In genomic region chr2:207836526-207837133, GRCh38 we compare ENCODE assay signal across 13 cellular contexts.
DNase-seq lines count a peak whose midpoint lies in the region; ATAC-seq and TF ChIP-seq lines count a peak whose summit lies in the region.
"Had no signal": no experiment of that assay in that cellular context is flagged by ENCODE, and none has a peak within 500 bp of the region (broad histone marks: within the 10 kb centered on the region; RNA-seq: fewer than 3 reads in every experiment).

No MANE protein-coding gene starts in this region.

- POLR2A ChIA-PET in activated CD4-positive, alpha-beta T cell treated with anti-CD3 and anti-CD28 coated beads for 36 hours (lab: Charles Lee): no interaction called here

- ATAC-seq in GM23338 (peak; percentile 63), GM18520 (IDR thresholded peaks at IDR 0.05; ENCODE audit: unreplicated experiment) (no peak)
- ATAC-seq in activated CD4-positive, alpha-beta T cell treated with anti-CD3 and anti-CD28 coated beads for 36 hours: no peak
- ATAC-seq: stimulated activated naive B cell treated with anti-CD40 and anti-IgM and Interleukin-4, amounts not matched to agents 10 μg/mL and 1 μg/mL and 100 μg/mL, for 72 hours had no signal

- H3K4me3 Mint-ChIP-seq in GM23338: no peak overlapping the region
- H3K4me3 Mint-ChIP-seq in activated T-cell treated with anti-CD3 and anti-CD28 coated beads, Interleukin-2, amount 50 U/mL, for 24 hours: no peak overlapping the region
- H3K4me3 Mint-ChIP-seq in activated CD4-positive, alpha-beta T cell treated with anti-CD3 and anti-CD28 coated beads for 36 hours: no peak overlapping the region
- H3K4me3 Mint-ChIP-seq: activated naive CD4-positive, alpha-beta T cell treated with anti-CD3 and anti-CD28 coated beads for 36 hours; stimulated activated naive B cell treated with anti-CD40 and anti-IgM and Interleukin-4, amounts not matched to agents 10 μg/mL and 1 μg/mL and 100 μg/mL, for 72 hours had no signal

- H3K9me3 Mint-ChIP-seq in GM23338: no peaks in the 10 kb centered on the region
- H3K9me3 Mint-ChIP-seq in activated T-cell treated with anti-CD3 and anti-CD28 coated beads, Interleukin-2, amount 50 U/mL, for 24 hours: no peaks in the 10 kb centered on the region
- H3K9me3 Mint-ChIP-seq in activated CD4-positive, alpha-beta T cell treated with anti-CD3 and anti-CD28 coated beads for 36 hours (ENCODE audit: low read depth): no peaks in the 10 kb centered on the region
- H3K9me3 Mint-ChIP-seq: activated naive CD4-positive, alpha-beta T cell treated with anti-CD3 and anti-CD28 coated beads for 36 hours; stimulated activated naive B cell treated with anti-CD40 and anti-IgM and Interleukin-4, amounts not matched to agents 10 μg/mL and 1 μg/mL and 100 μg/mL, for 72 hours had no signal

- H3K9me3 ChIP-seq in ascending aorta: no peaks in the 10 kb centered on the region
- H3K9me3 ChIP-seq: breast epithelium had no signal

- CTCF ChIA-PET in activated CD4-positive, alpha-beta T cell treated with anti-CD3 and anti-CD28 coated beads for 36 hours (lab: Charles Lee): interaction anchor here (0.5 kb wide), 1 partner anchor 219 kb away, joined by 4 read pairs; no protein-coding TSS in a partner anchor

- no peak overlapping the region; the same call in 1 of the 2 replicates for H3K27ac Mint-ChIP-seq in GM23338
- no peak overlapping the region for H3K27ac Mint-ChIP-seq in activated T-cell treated with anti-CD3 and anti-CD28 coated beads, Interleukin-2, amount 50 U/mL, for 24 hours
- no peak overlapping the region for H3K27ac Mint-ChIP-seq in activated CD4-positive, alpha-beta T cell treated with anti-CD3 and anti-CD28 coated beads for 36 hours
- H3K27ac Mint-ChIP-seq: activated naive CD4-positive, alpha-beta T cell treated with anti-CD3 and anti-CD28 coated beads for 36 hours; stimulated activated naive B cell treated with anti-CD40 and anti-IgM and Interleukin-4, amounts not matched to agents 10 μg/mL and 1 μg/mL and 100 μg/mL, for 72 hours had no signal

- H3K27ac ChIP-seq in GM23338 (ENCODE audit: low read depth): no peak overlapping the region
- H3K27ac ChIP-seq in ascending aorta: no peak overlapping the region
- H3K27ac ChIP-seq: breast epithelium had no signal

- H3K79me2 ChIP-seq in GM23338 (replicated peaks; ENCODE audit: insufficient read depth): no peaks in the 10 kb centered on the region

- intact Hi-C loops in ascending aorta (cut with DNase I): no loop called here
- intact Hi-C loops in activated CD4-positive, alpha-beta T cell treated with anti-CD3 and anti-CD28 coated beads for 36 hours (cut with DNase I, micrococcal nuclease): no loop called here

- H3K27me3 ChIP-seq in GM23338 (ENCODE audit: insufficient read depth): no peaks in the 10 kb centered on the region
- H3K27me3 ChIP-seq in ascending aorta: no peaks in the 10 kb centered on the region
- H3K27me3 ChIP-seq: breast epithelium had no signal

- H3K4me1 Mint-ChIP-seq in GM23338: peaks cover 29% of the 10 kb centered on the region
- H3K4me1 Mint-ChIP-seq in activated T-cell treated with anti-CD3 and anti-CD28 coated beads, Interleukin-2, amount 50 U/mL, for 24 hours (ENCODE audit: low read depth): peaks cover 11% of the 10 kb centered on the region
- H3K4me1 Mint-ChIP-seq in activated CD4-positive, alpha-beta T cell treated with anti-CD3 and anti-CD28 coated beads for 36 hours: peaks cover 6% of the 10 kb centered on the region

- DNase-seq in GM23338 (ENCODE audit: low spot score) (peak; percentile 49), cerebellum (ENCODE audit: low spot score) (peak; percentile 38), islet precursor cell (peak; percentile 81), retina (peak; percentile 51), ascending aorta (ENCODE audit: low spot score in 2 of 2) (no peak)
- DNase-seq in activated T-cell treated with anti-CD3 and anti-CD28 coated beads, Interleukin-2, amount 50 U/mL, for 24 hours: no peak
- DNase-seq in activated CD4-positive, alpha-beta T cell treated with anti-CD3 and anti-CD28 coated beads for 36 hours: no peak
- DNase-seq: activated naive CD4-positive, alpha-beta T cell treated with anti-CD3 and anti-CD28 coated beads for 36 hours; NCI-H1930; NCI-H82; stimulated activated naive B cell treated with anti-CD40 and anti-IgM and Interleukin-4, amounts not matched to agents 10 μg/mL and 1 μg/mL and 100 μg/mL, for 72 hours had no signal

- H3K36me3 Mint-ChIP-seq in GM23338 (ENCODE audit: low read depth): no peaks in the 10 kb centered on the region
- no peaks in the 10 kb centered on the region for H3K36me3 Mint-ChIP-seq in activated T-cell treated with anti-CD3 and anti-CD28 coated beads, Interleukin-2, amount 50 U/mL, for 24 hours (ENCODE audit: low read depth)
- no peaks in the 10 kb centered on the region for H3K36me3 Mint-ChIP-seq in activated CD4-positive, alpha-beta T cell treated with anti-CD3 and anti-CD28 coated beads for 36 hours (ENCODE audit: low read depth)

- no peak overlapping the region for H2AFZ ChIP-seq in GM23338

- H3K4me1 ChIP-seq in GM23338 (ENCODE audit: insufficient read depth) (peaks cover 35% of the 10 kb centered on the region), ascending aorta (peaks cover 0 to 5% of the 10 kb centered on the region in 2 donors)
- H3K4me1 ChIP-seq: breast epithelium had no signal

- H3K4me3 ChIP-seq in GM23338: no peak overlapping the region
- H3K4me3 ChIP-seq in ascending aorta: no peak overlapping the region
- H3K4me3 ChIP-seq: breast epithelium had no signal

- no peaks in the 10 kb centered on the region for H3K27me3 Mint-ChIP-seq in GM23338 (ENCODE audit: insufficient read depth, low read depth, poor library complexity)
- H3K27me3 Mint-ChIP-seq in activated T-cell treated with anti-CD3 and anti-CD28 coated beads, Interleukin-2, amount 50 U/mL, for 24 hours: no peaks in the 10 kb centered on the region
- H3K27me3 Mint-ChIP-seq in activated CD4-positive, alpha-beta T cell treated with anti-CD3 and anti-CD28 coated beads for 36 hours: no peaks in the 10 kb centered on the region
- H3K27me3 Mint-ChIP-seq: stimulated activated naive B cell treated with anti-CD40 and anti-IgM and Interleukin-4, amounts not matched to agents 10 μg/mL and 1 μg/mL and 100 μg/mL, for 72 hours had no signal

- H4K20me1 ChIP-seq in GM23338 (replicated peaks; ENCODE audit: insufficient read depth): no peaks in the 10 kb centered on the region

- H3K4me2 ChIP-seq in GM23338: peak overlapping the region; percentile 51; the same call in 1 of the 2 replicates

- TF ChIP-seq CTCF in GM23338 (conservative IDR thresholded peaks at IDR 0.05; ENCODE audit: low read depth in 2 of 2): no peak
- no peak for TF ChIP-seq CTCF in ascending aorta (IDR thresholded peaks at IDR 0.05)

- H3K9me2 ChIP-seq in GM23338 (ENCODE audit: insufficient read depth): no peaks in the 10 kb centered on the region; the same call in 1 of the 2 replicates

- H3K36me3 ChIP-seq in GM23338 (ENCODE audit: insufficient read depth) (no peaks in the 10 kb centered on the region), ascending aorta (no peaks in the 10 kb centered on the region)
- H3K36me3 ChIP-seq: breast epithelium had no signal

- H3F3A ChIP-seq in GM23338 (replicated peaks; ENCODE audit: low read depth): no peaks in the 10 kb centered on the region; the same call in 1 of the 2 replicates

TF ChIP-seq in GM23338, 12 proteins besides CTCF, POLR2A, EP300 and RAD21 (continues in another document):
- no peak for TF ChIP-seq STAT1 (IDR thresholded peaks at IDR 0.05; ENCODE audit: unreplicated experiment)
- no peak for TF ChIP-seq POLR2AphosphoS5 (IDR thresholded peaks at IDR 0.05; ENCODE audit: low read depth)
- TF ChIP-seq, protein P1, sequence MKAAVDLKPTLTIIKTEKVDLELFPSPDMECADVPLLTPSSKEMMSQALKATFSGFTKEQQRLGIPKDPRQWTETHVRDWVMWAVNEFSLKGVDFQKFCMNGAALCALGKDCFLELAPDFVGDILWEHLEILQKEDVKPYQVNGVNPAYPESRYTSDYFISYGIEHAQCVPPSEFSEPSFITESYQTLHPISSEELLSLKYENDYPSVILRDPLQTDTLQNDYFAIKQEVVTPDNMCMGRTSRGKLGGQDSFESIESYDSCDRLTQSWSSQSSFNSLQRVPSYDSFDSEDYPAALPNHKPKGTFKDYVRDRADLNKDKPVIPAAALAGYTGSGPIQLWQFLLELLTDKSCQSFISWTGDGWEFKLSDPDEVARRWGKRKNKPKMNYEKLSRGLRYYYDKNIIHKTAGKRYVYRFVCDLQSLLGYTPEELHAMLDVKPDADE (IDR thresholded peaks at IDR 0.05): no peak
- TF ChIP-seq EZH2 (IDR thresholded peaks at IDR 0.05; ENCODE audit: low read depth, unreplicated experiment): no peak
- TF ChIP-seq ZNF331 (CRISPR knock-in tag; IDR thresholded peaks at IDR 0.05; ENCODE audit: low read depth): no peak
- no peak for TF ChIP-seq CREB1 (CRISPR knock-in tag; IDR thresholded peaks at IDR 0.05; ENCODE audit: low read depth)
- TF ChIP-seq NANOG (IDR thresholded peaks at IDR 0.05; ENCODE audit: borderline replicate concordance): no peak

Comparison
In these comparisons a context has a peak if more than half of its experiments do, and no peak if none do; other contexts are left out.
1. DNase-seq: peak in GM23338 (single experiment), cerebellum (single experiment), islet precursor cell (single experiment) and retina (single experiment); none in ascending aorta (0 of 2), activated T-cell treated with anti-CD3 and anti-CD28 coated beads, Interleukin-2, amount 50 U/mL, for 24 hours (single experiment) and activated CD4-positive, alpha-beta T cell treated with anti-CD3 and anti-CD28 coated beads for 36 hours (single experiment).